Comparison of ENCODE assay signal across 38 cellular contexts in the genomic region with DNA sequence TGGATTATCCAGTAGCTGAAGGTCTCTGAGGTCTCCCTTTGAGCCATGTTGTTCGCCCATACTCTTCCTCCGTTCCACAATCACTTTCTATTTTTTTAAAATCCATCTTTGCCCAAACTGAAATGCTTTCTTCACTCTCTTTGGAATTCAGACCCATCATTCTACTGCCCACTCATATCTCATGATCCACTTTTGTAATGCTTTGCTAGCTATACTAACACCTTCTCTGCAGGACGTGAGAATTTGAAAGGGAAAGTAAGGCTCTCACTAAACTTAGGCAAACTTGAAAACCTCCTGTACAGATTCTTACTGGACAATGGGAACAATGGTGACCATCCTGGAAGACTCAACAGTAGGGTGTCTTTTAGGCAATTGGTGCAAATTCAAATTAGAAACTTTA. TPM values are rescaled to one million over a fixed set of nuclear protein-coding genes. Genes with fewer than 3 reads are reported as not detected.
"Had no signal": no experiment of that assay in that cellular context is flagged by ENCODE, and none has a peak within 500 bp of the region (broad histone marks: within the 10 kb centered on the region; RNA-seq: fewer than 3 reads in every experiment).

No MANE protein-coding gene starts in this region.

- H3K4me3 ChIP-seq: MG63 had no signal

- H3K9me3 ChIP-seq: MG63 had no signal

- H3K36me3 ChIP-seq: MG63 had no signal

- DNase-seq: Karpas-422, Kasumi-1, MG63, MM.1S, MV-4-11, NCI-H1048, NCI-H1092, NCI-H1092 treated with DMSO at 0.1 percent for 48 hours, NCI-H1105, NCI-H1105 treated with DMSO at 0.1 percent for 48 hours, NCI-H1417, NCI-H1417 treated with DMSO at 0.1 percent for 48 hours, NCI-H1436, NCI-H1436 treated with DMSO at 0.1 percent for 48 hours, NCI-H146, NCI-H1694, NCI-H1694 treated with DMSO at 0.1 percent for 48 hours, NCI-H187, NCI-H187 treated with DMSO at 0.1 percent for 48 hours, NCI-H1930, NCI-H2029, NCI-H2029 treated with DMSO at 0.1 percent for 48 hours, NCI-H2081, NCI-H2081 treated with DMSO at 0.1 percent for 48 hours, NCI-H2107, NCI-H2171, NCI-H2171 treated with DMSO at 0.1 percent for 48 hours, NCI-H2227 treated with DMSO at 0.1 percent for 48 hours, NCI-H226, NCI-H345, NCI-H446, NCI-H446 treated with DMSO at 0.1 percent for 48 hours, NCI-H510A, NCI-H510A treated with DMSO at 0.1 percent for 48 hours had no signal

RNA-seq across cellular contexts. Expression of a gene that starts 37.8 kb away (rescaled TPM):
- total RNA-seq: NCI-H460 had no signal

RNA-seq across cellular contexts. Expression of a gene that starts 59.6 kb away (rescaled TPM):
- total RNA-seq: LHCN-M2, M059J, MCF 10A, NCI-H460 had no signal
